In the genomic region with DNA sequence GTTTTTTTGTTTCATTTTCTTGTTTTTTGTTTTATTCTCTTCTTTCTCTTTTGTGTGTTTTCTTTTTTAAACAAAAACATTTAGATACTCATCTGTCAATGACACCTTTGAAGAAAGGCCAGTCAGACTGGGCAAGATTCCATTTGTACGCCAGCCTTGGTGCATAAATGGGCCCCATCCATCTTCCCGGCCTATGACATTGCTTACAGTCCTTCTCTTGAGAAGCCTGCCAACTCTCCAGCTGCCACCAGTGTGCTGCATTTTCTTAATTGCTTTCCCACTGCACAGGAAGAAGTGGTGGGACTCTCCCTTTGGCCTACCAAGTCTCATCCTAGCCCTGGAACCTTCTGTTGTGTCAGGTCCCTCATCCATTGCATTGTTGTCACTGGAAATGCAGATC, we compare ENCODE assay signal across 20 cellular contexts. TPM values are rescaled to one million over a fixed set of nuclear protein-coding genes. Genes with fewer than 3 reads are reported as not detected.
A peak's percentile ranks its signal among the peaks of the same experiment; 100 is the strongest.
DNase-seq lines count a peak whose midpoint lies in the region; ATAC-seq and TF ChIP-seq lines count a peak whose summit lies in the region.
"Had no signal": no experiment of that assay in that cellular context is flagged by ENCODE, and none has a peak within 500 bp of the region (broad histone marks: within the 10 kb centered on the region; RNA-seq: fewer than 3 reads in every experiment).

No MANE protein-coding gene starts in this region.

- H3K4me3 ChIP-seq in AG10803 (ENCODE audit: low read length) (no peak overlapping the region), gastroesophageal sphincter (no peak overlapping the region), psoas muscle (no peak overlapping the region)
- H3K4me3 ChIP-seq: SJSA1 had no signal

- no peak for TF ChIP-seq EP300 in gastroesophageal sphincter (IDR thresholded peaks at IDR 0.05)

- no peak overlapping the region for H3K4me3 Mint-ChIP-seq in activated T-cell treated with anti-CD3 and anti-CD28 coated beads, Interleukin-2, amount 50 U/mL, for 72 hours
- H3K4me3 Mint-ChIP-seq: HFFc6 had no signal

- no peaks in the 10 kb centered on the region for H3K9me3 Mint-ChIP-seq in activated T-cell treated with anti-CD3 and anti-CD28 coated beads, Interleukin-2, amount 50 U/mL, for 72 hours
- H3K9me3 Mint-ChIP-seq: HFFc6 had no signal

- no peak for TF ChIP-seq POLR2A in gastroesophageal sphincter (IDR thresholded peaks at IDR 0.05)

- WGBS in gastroesophageal sphincter (ENCODE audit: low coverage in 1 of 2), 2 donors: 6 to 64% methylated on average over 2 of the region's 2 CpGs
- 29 to 38% (median 34%) methylated on average over 2 of the region's 2 CpGs for WGBS in psoas muscle, 3 donors

- no peak overlapping the region for H3K27ac Mint-ChIP-seq in activated T-cell treated with anti-CD3 and anti-CD28 coated beads, Interleukin-2, amount 50 U/mL, for 72 hours
- H3K27ac Mint-ChIP-seq: HFFc6 had no signal

- TF ChIP-seq CTCF in AG10803 (conservative IDR thresholded peaks at IDR 0.05; ENCODE audit: low read length) (no peak), gastroesophageal sphincter (IDR thresholded peaks at IDR 0.05) (no peak), psoas muscle (IDR thresholded peaks at IDR 0.05) (no peak)

- no peaks in the 10 kb centered on the region for H3K27me3 ChIP-seq in gastroesophageal sphincter
- H3K27me3 ChIP-seq in psoas muscle (ENCODE audit: insufficient read depth in 3 of 3, low read length in 2 of 3): no peaks in the 10 kb centered on the region
- H3K27me3 ChIP-seq: SJSA1 had no signal

- ATAC-seq in gastroesophageal sphincter (peak; percentile 57), psoas muscle (peak in 1 of 4 donors; percentile 27), HG03095 (IDR thresholded peaks at IDR 0.05; ENCODE audit: unreplicated experiment) (no peak)
- no peak for ATAC-seq in activated T-cell treated with anti-CD3 and anti-CD28 coated beads, Interleukin-2, amount 50 U/mL, for 72 hours (replicated peaks in 1 of 2)
- ATAC-seq: HepG2 had no signal

- no peaks in the 10 kb centered on the region for H3K27me3 Mint-ChIP-seq in activated T-cell treated with anti-CD3 and anti-CD28 coated beads, Interleukin-2, amount 50 U/mL, for 72 hours (ENCODE audit: low read depth)

- DNase-seq in AG10803 (ENCODE audit: low read depth) (peak; percentile 61), RPMI7951 (ENCODE audit: low read depth) (peak; percentile 75), psoas muscle (no peak), NCI-H748 treated with DMSO at 0.1 percent for 48 hours (lab: John Stamatoyannopoulos, UW) (no peak)
- DNase-seq in activated T-cell treated with anti-CD3 and anti-CD28 coated beads, Interleukin-2, amount 50 U/mL, for 72 hours: no peak
- DNase-seq: ACHN, COR-L47, DMS53, HFFc6, NCI-H1048, NCI-H1436 treated with DMSO at 0.1 percent for 48 hours, NCI-H2029 treated with DMSO at 0.1 percent for 48 hours, NCI-H510A treated with DMSO at 0.1 percent for 48 hours had no signal

- intact Hi-C loops in psoas muscle (cut with DNase I): no loop called here

- H3K9me3 ChIP-seq in gastroesophageal sphincter: no peaks in the 10 kb centered on the region
- H3K9me3 ChIP-seq in psoas muscle: no peaks in the 10 kb centered on the region
- H3K9me3 ChIP-seq: SJSA1 had no signal

- H3K36me3 ChIP-seq in gastroesophageal sphincter (no peaks in the 10 kb centered on the region), psoas muscle (ENCODE audit: insufficient read depth in 1 of 2, low read depth in 1 of 2) (no peaks in the 10 kb centered on the region)
- H3K36me3 ChIP-seq: SJSA1 had no signal

- H3K4me1 ChIP-seq in gastroesophageal sphincter (peaks cover 0 to 35% (median 11%) of the 10 kb centered on the region in 3 donors), psoas muscle (peaks cover 61% of the 10 kb centered on the region)

- H3K27ac ChIP-seq in gastroesophageal sphincter: peak overlapping the region; percentile 82 to 93 (median 84)
- peak overlapping the region; percentile 87 for H3K27ac ChIP-seq in psoas muscle
- H3K27ac ChIP-seq: KMS-11, SJSA1 had no signal

- H3K4me1 Mint-ChIP-seq in activated T-cell treated with anti-CD3 and anti-CD28 coated beads, Interleukin-2, amount 50 U/mL, for 72 hours (ENCODE audit: low read depth): no peaks in the 10 kb centered on the region

- no peaks in the 10 kb centered on the region for H3K36me3 Mint-ChIP-seq in activated T-cell treated with anti-CD3 and anti-CD28 coated beads, Interleukin-2, amount 50 U/mL, for 72 hours (ENCODE audit: insufficient read depth in 2 of 2)

RNA-seq across cellular contexts. Expression of a gene that starts 25.6 kb away (rescaled TPM):
- total RNA-seq in RPMI7951 (2014; rRNA removed; shearing (Covaris generic)): 1.6 and 2.2 TPM in 2 replicates
- total RNA-seq in gastroesophageal sphincter (not detected), psoas muscle (1 to 10 TPM in 1 of 4 donors, not detected in 3; 3.1 TPM)
- not detected for polyA plus RNA-seq in psoas muscle
- total RNA-seq in activated T-cell treated with anti-CD3 and anti-CD28 coated beads, Interleukin-2, amount 50 U/mL, for 72 hours: not detected
- total RNA-seq: H4, HepG2, HFFc6, MCF 10A, SJSA1 had no signal
- polyA plus RNA-seq: HepG2 had no signal

Comparison
In these comparisons a context has a peak if more than half of its experiments do, and no peak if none do; other contexts are left out.
1. DNase-seq: peak in AG10803 (single experiment) and RPMI7951 (single experiment); none in psoas muscle (0 of 2), activated T-cell treated with anti-CD3 and anti-CD28 coated beads, Interleukin-2, amount 50 U/mL, for 72 hours (0 of 2) and NCI-H748 treated with DMSO at 0.1 percent for 48 hours (single experiment).